1 cellular context compared by ENCODE assay signal in the genomic region with DNA sequence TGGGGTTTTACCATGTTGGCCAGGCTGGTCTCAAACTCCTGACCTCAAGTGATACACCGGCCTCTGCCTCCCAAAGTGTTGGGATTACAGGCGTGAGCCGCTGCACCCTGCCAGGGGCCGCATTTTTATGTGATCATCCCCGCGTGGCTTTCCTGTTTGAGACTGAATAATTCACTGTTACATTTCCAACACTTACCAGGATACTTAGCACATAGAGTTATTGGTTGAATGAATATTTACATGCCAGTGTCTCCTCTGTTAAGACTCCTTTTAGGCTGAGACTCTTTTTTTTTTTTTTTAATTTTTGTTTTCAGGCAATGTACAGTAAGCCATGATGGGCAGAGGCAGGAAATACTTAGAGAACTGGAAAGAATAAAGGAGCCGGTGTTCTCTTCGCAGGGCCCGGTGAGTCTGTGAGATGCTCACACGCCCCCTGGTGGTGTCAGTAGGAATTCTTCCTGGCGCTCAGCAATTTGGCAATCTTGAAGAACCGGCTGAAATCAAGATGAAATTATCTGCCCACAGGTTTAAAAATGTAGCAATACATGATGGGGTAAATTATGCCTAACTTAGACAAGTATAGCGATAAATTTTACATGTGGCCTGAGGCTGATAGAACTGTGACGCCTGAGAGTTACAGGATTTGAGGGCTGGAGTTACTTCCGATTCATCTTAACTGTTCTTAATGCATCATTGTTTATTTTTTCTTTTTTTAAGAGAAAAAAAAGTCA.
TF ChIP-seq lines count a peak whose summit lies in the region.

No MANE protein-coding gene starts in this region.

TF ChIP-seq in HepG2, 621 proteins besides CTCF, POLR2A, EP300 and RAD21 (continued from another document and continues in another):
- TF ChIP-seq, protein P1, sequence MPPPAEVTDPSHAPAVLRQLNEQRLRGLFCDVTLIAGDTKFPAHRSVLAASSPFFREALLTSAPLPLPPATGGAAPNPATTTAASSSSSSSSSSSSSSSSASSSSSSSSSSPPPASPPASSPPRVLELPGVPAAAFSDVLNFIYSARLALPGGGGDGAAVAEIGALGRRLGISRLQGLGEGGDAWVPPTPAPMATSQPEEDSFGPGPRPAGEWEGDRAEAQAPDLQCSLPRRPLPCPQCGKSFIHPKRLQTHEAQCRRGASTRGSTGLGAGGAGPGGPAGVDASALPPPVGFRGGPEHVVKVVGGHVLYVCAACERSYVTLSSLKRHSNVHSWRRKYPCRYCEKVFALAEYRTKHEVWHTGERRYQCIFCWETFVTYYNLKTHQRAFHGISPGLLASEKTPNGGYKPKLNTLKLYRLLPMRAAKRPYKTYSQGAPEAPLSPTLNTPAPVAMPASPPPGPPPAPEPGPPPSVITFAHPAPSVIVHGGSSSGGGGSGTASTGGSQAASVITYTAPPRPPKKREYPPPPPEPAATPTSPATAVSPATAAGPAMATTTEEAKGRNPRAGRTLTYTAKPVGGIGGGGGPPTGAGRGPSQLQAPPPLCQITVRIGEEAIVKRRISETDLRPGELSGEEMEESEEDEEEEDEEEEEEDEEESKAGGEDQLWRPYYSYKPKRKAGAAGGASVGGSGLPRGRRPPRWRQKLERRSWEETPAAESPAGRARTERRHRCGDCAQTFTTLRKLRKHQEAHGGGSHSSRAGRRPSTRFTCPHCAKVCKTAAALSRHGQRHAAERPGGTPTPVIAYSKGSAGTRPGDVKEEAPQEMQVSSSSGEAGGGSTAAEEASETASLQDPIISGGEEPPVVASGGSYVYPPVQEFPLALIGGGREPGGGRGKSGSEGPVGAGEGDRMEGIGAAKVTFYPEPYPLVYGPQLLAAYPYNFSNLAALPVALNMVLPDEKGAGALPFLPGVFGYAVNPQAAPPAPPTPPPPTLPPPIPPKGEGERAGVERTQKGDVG (CRISPR knock-in tag; IDR thresholded peaks at IDR 0.05; ENCODE audit: borderline replicate concordance) = peak; percentile 48; the same call in 1 of the 2 replicates
- TF ChIP-seq, protein P2, sequence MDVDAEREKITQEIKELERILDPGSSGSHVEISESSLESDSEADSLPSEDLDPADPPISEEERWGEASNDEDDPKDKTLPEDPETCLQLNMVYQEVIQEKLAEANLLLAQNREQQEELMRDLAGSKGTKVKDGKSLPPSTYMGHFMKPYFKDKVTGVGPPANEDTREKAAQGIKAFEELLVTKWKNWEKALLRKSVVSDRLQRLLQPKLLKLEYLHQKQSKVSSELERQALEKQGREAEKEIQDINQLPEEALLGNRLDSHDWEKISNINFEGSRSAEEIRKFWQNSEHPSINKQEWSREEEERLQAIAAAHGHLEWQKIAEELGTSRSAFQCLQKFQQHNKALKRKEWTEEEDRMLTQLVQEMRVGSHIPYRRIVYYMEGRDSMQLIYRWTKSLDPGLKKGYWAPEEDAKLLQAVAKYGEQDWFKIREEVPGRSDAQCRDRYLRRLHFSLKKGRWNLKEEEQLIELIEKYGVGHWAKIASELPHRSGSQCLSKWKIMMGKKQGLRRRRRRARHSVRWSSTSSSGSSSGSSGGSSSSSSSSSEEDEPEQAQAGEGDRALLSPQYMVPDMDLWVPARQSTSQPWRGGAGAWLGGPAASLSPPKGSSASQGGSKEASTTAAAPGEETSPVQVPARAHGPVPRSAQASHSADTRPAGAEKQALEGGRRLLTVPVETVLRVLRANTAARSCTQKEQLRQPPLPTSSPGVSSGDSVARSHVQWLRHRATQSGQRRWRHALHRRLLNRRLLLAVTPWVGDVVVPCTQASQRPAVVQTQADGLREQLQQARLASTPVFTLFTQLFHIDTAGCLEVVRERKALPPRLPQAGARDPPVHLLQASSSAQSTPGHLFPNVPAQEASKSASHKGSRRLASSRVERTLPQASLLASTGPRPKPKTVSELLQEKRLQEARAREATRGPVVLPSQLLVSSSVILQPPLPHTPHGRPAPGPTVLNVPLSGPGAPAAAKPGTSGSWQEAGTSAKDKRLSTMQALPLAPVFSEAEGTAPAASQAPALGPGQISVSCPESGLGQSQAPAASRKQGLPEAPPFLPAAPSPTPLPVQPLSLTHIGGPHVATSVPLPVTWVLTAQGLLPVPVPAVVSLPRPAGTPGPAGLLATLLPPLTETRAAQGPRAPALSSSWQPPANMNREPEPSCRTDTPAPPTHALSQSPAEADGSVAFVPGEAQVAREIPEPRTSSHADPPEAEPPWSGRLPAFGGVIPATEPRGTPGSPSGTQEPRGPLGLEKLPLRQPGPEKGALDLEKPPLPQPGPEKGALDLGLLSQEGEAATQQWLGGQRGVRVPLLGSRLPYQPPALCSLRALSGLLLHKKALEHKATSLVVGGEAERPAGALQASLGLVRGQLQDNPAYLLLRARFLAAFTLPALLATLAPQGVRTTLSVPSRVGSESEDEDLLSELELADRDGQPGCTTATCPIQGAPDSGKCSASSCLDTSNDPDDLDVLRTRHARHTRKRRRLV (CRISPR knock-in tag; IDR thresholded peaks at IDR 0.05) = no peak
- peak; percentile 80; the same call in 1 of the 2 replicates for TF ChIP-seq ZNF205 (CRISPR knock-in tag; IDR thresholded peaks at IDR 0.05)
- TF ChIP-seq ZNF768 (CRISPR knock-in tag; IDR thresholded peaks at IDR 0.05) = no peak
- TF ChIP-seq ETV5 (CRISPR knock-in tag; IDR thresholded peaks at IDR 0.05; ENCODE audit: borderline replicate concordance) = peak; percentile 64; the same call in 1 of the 2 replicates
- TF ChIP-seq ZEB1 (IDR thresholded peaks at IDR 0.05; ENCODE audit: insufficient replicate concordance, low read depth) = no peak
- 0 out of 2 replicates have a peak, but pooled peaks have one; percentile 25 for TF ChIP-seq POGZ (CRISPR knock-in tag; IDR thresholded peaks at IDR 0.05)
- TF ChIP-seq, protein P3, sequence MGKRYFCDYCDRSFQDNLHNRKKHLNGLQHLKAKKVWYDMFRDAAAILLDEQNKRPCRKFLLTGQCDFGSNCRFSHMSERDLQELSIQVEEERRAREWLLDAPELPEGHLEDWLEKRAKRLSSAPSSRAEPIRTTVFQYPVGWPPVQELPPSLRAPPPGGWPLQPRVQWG (CRISPR knock-in tag; IDR thresholded peaks at IDR 0.05; ENCODE audit: borderline replicate concordance, low read depth) = no peak
- peak; percentile 76; the same call in 1 of the 2 replicates for TF ChIP-seq ZNF331 (CRISPR knock-in tag; IDR thresholded peaks at IDR 0.05)
- 0 out of 2 replicates have a peak, but pooled peaks have one; percentile 49 for TF ChIP-seq HDAC1 (CRISPR knock-in tag; IDR thresholded peaks at IDR 0.05)
- TF ChIP-seq, protein P4, sequence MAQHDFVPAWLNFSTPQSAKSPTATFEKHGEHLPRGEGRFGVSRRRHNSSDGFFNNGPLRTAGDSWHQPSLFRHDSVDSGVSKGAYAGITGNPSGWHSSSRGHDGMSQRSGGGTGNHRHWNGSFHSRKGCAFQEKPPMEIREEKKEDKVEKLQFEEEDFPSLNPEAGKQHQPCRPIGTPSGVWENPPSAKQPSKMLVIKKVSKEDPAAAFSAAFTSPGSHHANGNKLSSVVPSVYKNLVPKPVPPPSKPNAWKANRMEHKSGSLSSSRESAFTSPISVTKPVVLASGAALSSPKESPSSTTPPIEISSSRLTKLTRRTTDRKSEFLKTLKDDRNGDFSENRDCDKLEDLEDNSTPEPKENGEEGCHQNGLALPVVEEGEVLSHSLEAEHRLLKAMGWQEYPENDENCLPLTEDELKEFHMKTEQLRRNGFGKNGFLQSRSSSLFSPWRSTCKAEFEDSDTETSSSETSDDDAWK (CRISPR knock-in tag; IDR thresholded peaks at IDR 0.05) = no peak
- TF ChIP-seq, protein P5, sequence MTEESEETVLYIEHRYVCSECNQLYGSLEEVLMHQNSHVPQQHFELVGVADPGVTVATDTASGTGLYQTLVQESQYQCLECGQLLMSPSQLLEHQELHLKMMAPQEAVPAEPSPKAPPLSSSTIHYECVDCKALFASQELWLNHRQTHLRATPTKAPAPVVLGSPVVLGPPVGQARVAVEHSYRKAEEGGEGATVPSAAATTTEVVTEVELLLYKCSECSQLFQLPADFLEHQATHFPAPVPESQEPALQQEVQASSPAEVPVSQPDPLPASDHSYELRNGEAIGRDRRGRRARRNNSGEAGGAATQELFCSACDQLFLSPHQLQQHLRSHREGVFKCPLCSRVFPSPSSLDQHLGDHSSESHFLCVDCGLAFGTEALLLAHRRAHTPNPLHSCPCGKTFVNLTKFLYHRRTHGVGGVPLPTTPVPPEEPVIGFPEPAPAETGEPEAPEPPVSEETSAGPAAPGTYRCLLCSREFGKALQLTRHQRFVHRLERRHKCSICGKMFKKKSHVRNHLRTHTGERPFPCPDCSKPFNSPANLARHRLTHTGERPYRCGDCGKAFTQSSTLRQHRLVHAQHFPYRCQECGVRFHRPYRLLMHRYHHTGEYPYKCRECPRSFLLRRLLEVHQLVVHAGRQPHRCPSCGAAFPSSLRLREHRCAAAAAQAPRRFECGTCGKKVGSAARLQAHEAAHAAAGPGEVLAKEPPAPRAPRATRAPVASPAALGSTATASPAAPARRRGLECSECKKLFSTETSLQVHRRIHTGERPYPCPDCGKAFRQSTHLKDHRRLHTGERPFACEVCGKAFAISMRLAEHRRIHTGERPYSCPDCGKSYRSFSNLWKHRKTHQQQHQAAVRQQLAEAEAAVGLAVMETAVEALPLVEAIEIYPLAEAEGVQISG (CRISPR knock-in tag; IDR thresholded peaks at IDR 0.05) = peak; percentile 55; the same call in 1 of the 2 replicates
- peak; percentile 80 for TF ChIP-seq ERF (CRISPR knock-in tag; IDR thresholded peaks at IDR 0.05)
- TF ChIP-seq, protein P6, sequence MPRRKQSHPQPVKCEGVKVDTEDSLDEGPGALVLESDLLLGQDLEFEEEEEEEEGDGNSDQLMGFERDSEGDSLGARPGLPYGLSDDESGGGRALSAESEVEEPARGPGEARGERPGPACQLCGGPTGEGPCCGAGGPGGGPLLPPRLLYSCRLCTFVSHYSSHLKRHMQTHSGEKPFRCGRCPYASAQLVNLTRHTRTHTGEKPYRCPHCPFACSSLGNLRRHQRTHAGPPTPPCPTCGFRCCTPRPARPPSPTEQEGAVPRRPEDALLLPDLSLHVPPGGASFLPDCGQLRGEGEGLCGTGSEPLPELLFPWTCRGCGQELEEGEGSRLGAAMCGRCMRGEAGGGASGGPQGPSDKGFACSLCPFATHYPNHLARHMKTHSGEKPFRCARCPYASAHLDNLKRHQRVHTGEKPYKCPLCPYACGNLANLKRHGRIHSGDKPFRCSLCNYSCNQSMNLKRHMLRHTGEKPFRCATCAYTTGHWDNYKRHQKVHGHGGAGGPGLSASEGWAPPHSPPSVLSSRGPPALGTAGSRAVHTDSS (CRISPR knock-in tag; conservative IDR thresholded peaks at IDR 0.05) = no peak
- TF ChIP-seq ZNF614 (CRISPR knock-in tag; IDR thresholded peaks at IDR 0.05; ENCODE audit: borderline replicate concordance) = peak; percentile 64
- 0 out of 2 replicates have a peak, but pooled peaks have one; percentile 43 for TF ChIP-seq NRL (CRISPR knock-in tag; IDR thresholded peaks at IDR 0.05; ENCODE audit: borderline replicate concordance)
- TF ChIP-seq MAFK (conservative IDR thresholded peaks at IDR 0.05 in 1 of 2, IDR thresholded peaks at IDR 0.05 in 1 of 2; ENCODE audit: low read length in 2 of 2) = peak; percentile 13 to 23; a peak in 2 of 4 replicates
- peak; percentile 58 for TF ChIP-seq TBX2 (CRISPR knock-in tag; IDR thresholded peaks at IDR 0.05; ENCODE audit: borderline replicate concordance)
- peak; percentile 99 for TF ChIP-seq SMC3 (IDR thresholded peaks at IDR 0.05; ENCODE audit: low read length)
- TF ChIP-seq RCOR2 (CRISPR knock-in tag; IDR thresholded peaks at IDR 0.05) = peak; percentile 68
- TF ChIP-seq, protein P7, sequence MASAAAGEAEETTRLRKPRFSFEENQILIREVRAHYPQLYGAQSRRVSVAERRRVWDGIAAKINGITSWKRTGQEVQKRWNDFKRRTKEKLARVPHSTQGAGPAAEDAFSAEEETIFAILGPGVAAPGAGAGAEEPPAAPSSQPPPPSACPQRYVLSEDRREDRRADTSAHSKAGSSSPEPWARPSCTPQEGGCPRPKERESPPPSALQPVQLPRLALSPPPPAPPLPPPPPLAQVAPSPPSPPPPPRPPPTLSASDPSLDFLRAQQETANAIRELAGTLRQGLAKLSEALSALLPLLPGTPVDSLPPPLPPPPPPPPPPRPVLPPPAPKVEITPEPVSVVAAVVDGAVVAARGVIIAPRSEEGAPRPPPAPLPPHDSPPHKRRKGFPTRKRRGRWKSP (CRISPR knock-in tag; IDR thresholded peaks at IDR 0.05) = 0 out of 2 replicates have a peak, but pooled peaks have one; percentile 27
- TF ChIP-seq, protein P8, sequence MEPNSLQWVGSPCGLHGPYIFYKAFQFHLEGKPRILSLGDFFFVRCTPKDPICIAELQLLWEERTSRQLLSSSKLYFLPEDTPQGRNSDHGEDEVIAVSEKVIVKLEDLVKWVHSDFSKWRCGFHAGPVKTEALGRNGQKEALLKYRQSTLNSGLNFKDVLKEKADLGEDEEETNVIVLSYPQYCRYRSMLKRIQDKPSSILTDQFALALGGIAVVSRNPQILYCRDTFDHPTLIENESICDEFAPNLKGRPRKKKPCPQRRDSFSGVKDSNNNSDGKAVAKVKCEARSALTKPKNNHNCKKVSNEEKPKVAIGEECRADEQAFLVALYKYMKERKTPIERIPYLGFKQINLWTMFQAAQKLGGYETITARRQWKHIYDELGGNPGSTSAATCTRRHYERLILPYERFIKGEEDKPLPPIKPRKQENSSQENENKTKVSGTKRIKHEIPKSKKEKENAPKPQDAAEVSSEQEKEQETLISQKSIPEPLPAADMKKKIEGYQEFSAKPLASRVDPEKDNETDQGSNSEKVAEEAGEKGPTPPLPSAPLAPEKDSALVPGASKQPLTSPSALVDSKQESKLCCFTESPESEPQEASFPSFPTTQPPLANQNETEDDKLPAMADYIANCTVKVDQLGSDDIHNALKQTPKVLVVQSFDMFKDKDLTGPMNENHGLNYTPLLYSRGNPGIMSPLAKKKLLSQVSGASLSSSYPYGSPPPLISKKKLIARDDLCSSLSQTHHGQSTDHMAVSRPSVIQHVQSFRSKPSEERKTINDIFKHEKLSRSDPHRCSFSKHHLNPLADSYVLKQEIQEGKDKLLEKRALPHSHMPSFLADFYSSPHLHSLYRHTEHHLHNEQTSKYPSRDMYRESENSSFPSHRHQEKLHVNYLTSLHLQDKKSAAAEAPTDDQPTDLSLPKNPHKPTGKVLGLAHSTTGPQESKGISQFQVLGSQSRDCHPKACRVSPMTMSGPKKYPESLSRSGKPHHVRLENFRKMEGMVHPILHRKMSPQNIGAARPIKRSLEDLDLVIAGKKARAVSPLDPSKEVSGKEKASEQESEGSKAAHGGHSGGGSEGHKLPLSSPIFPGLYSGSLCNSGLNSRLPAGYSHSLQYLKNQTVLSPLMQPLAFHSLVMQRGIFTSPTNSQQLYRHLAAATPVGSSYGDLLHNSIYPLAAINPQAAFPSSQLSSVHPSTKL (CRISPR knock-in tag; IDR thresholded peaks at IDR 0.05) = peak; percentile 64
- no peak for TF ChIP-seq ATAD3A (CRISPR knock-in tag; IDR thresholded peaks at IDR 0.05)
- no peak for TF ChIP-seq JUN (CRISPR knock-in tag; IDR thresholded peaks at IDR 0.05)
- TF ChIP-seq MIER3 (CRISPR knock-in tag; IDR thresholded peaks at IDR 0.05; ENCODE audit: borderline replicate concordance) = 0 out of 2 replicates have a peak, but pooled peaks have one; percentile 42
- TF ChIP-seq CEBPG (CRISPR knock-in tag; IDR thresholded peaks at IDR 0.05) = peak; percentile 69
- TF ChIP-seq NCOA2 (CRISPR knock-in tag; IDR thresholded peaks at IDR 0.05) = peak; percentile 33; the same call in 1 of the 2 replicates
- no peak for TF ChIP-seq FOXA1 (IDR thresholded peaks at IDR 0.05)
- no peak for TF ChIP-seq FOXA1 (CRISPR knock-in tag; IDR thresholded peaks at IDR 0.05)
- TF ChIP-seq KLF16 (CRISPR knock-in tag; IDR thresholded peaks at IDR 0.05) = peak in 1 of 2 experiments; percentile 64; a peak in 1 of 4 replicates
- TF ChIP-seq SOX5 (CRISPR knock-in tag; IDR thresholded peaks at IDR 0.05; ENCODE audit: borderline replicate concordance) = peak; percentile 50; the same call in 1 of the 2 replicates
